ENCODE assay signal across 12 cellular contexts in genomic region chr6:44059359-44060342, GRCh38.
A peak's percentile ranks its signal among the peaks of the same experiment; 100 is the strongest.
DNase-seq lines count a peak whose midpoint lies in the region; ATAC-seq and TF ChIP-seq lines count a peak whose summit lies in the region.
"Had no signal": no experiment of that assay in that cellular context is flagged by ENCODE, and none has a peak within 500 bp of the region (broad histone marks: within the 10 kb centered on the region; RNA-seq: fewer than 3 reads in every experiment).

No MANE protein-coding gene starts in this region.

- no peaks in the 10 kb centered on the region for H3K27me3 Mint-ChIP-seq in natural killer cell treated with Interleukin-12 subunit alpha and Interleukin-12 subunit beta and Interleukin-15 and Interleukin-18, amount 100 ng/mL, for 72 hours

- TF ChIP-seq CTCF in Panc1 (IDR thresholded peaks at IDR 0.05) (no peak), fibroblast of the aortic adventitia (IDR thresholded peaks at IDR 0.05; ENCODE audit: insufficient read depth, low read length) (no peak)

- in situ Hi-C loops in ACHN (cut with HindIII; ENCODE audit: low pct_ligation_motif_present, low pct_unique_long_range_greater_than_20kb, low sequenced_read_pairs) = no loop called here
- in situ Hi-C loops in Panc1 (cut with HindIII; ENCODE audit: low pct_unique_long_range_greater_than_20kb, low sequenced_read_pairs) = no loop called here

- intact Hi-C loops in Panc1 (cut with micrococcal nuclease; ENCODE audit: unreplicated experiment) = no loop called here

- no peaks in the 10 kb centered on the region for H3K36me3 Mint-ChIP-seq in natural killer cell treated with Interleukin-12 subunit alpha and Interleukin-12 subunit beta and Interleukin-15 and Interleukin-18, amount 100 ng/mL, for 72 hours

- H3K9me3 ChIP-seq in Panc1 (ENCODE audit: control insufficient read depth, insufficient read depth, low read depth, low read length) = peaks cover 7% of the 10 kb centered on the region; the same call in 1 of the 2 replicates
- H3K9me3 ChIP-seq: testis had no signal

- H3K27ac ChIP-seq in Panc1 (ENCODE audit: low read length) = peak overlapping the region; percentile 83

- no peak for ATAC-seq in Panc1
- ATAC-seq in natural killer cell treated with Interleukin-12 subunit alpha and Interleukin-12 subunit beta and Interleukin-15 and Interleukin-18, amount 100 ng/mL, for 72 hours = peak in 1 of 2 donors; percentile 3
- ATAC-seq in GM21737 (IDR thresholded peaks at IDR 0.05; ENCODE audit: unreplicated experiment) = no peak

- H3K4me3 Mint-ChIP-seq in natural killer cell treated with Interleukin-12 subunit alpha and Interleukin-12 subunit beta and Interleukin-15 and Interleukin-18, amount 100 ng/mL, for 72 hours = peak overlapping the region; percentile 55
- H3K4me3 Mint-ChIP-seq: activated naive CD4-positive, alpha-beta T cell treated with anti-CD3 and anti-CD28 coated beads for 36 hours had no signal

- no peaks in the 10 kb centered on the region for H3K36me3 ChIP-seq in Panc1 (ENCODE audit: control insufficient read depth, insufficient read depth, low read length)

- CTCF ChIA-PET in Panc1 (lab: Charles Lee) = no interaction called here

- no peaks in the 10 kb centered on the region for H3K9me3 Mint-ChIP-seq in natural killer cell treated with Interleukin-12 subunit alpha and Interleukin-12 subunit beta and Interleukin-15 and Interleukin-18, amount 100 ng/mL, for 72 hours

- no TSS peak for BruUV-seq in Panc1 (replicated peaks; lab: Mats Ljungman, UMichigan)

- peaks cover 22 to 31% of the 10 kb centered on the region in 2 donors for H3K4me1 Mint-ChIP-seq in natural killer cell treated with Interleukin-12 subunit alpha and Interleukin-12 subunit beta and Interleukin-15 and Interleukin-18, amount 100 ng/mL, for 72 hours (ENCODE audit: low read depth in 2 of 2)

- H3K27ac Mint-ChIP-seq in natural killer cell treated with Interleukin-12 subunit alpha and Interleukin-12 subunit beta and Interleukin-15 and Interleukin-18, amount 100 ng/mL, for 72 hours = peak overlapping the region; percentile 7 to 93
- H3K27ac Mint-ChIP-seq: activated naive CD4-positive, alpha-beta T cell treated with anti-CD3 and anti-CD28 coated beads for 36 hours had no signal

- POLR2A ChIA-PET in Panc1 (lab: Charles Lee) = no interaction called here

- H3K4me1 ChIP-seq in Panc1 (ENCODE audit: control insufficient read depth, insufficient read depth, low read length) = peaks cover 30% of the 10 kb centered on the region

- no peaks in the 10 kb centered on the region for H3K27me3 ChIP-seq in Panc1 (ENCODE audit: control insufficient read depth, insufficient read depth, low read length)
- H3K27me3 ChIP-seq: testis had no signal

- no peak overlapping the region for H3K4me3 ChIP-seq in Panc1 (ENCODE audit: low read depth in 2 of 2, low read length in 2 of 2)
- no peak overlapping the region for H3K4me3 ChIP-seq in fibroblast of the aortic adventitia (ENCODE audit: low read depth, low read length)
- H3K4me3 ChIP-seq: testis had no signal

- peak; percentile 76 for DNase-seq in ACHN
- no peak for DNase-seq in Panc1 (ENCODE audit: low read depth, low spot score)
- peak; percentile 93 for DNase-seq in fibroblast of the aortic adventitia (ENCODE audit: low read depth)
- DNase-seq in natural killer cell treated with Interleukin-12 subunit alpha and Interleukin-12 subunit beta and Interleukin-15 and Interleukin-18, amount 100 ng/mL, for 72 hours (ENCODE audit: low spot score) = no peak
- DNase-seq in AG08396 (ENCODE audit: low spot score) = no peak
- no peak for DNase-seq in stimulated activated CD4-positive, alpha-beta T cell treated with anti-CD3 and anti-CD28 coated beads, Interleukin-1b, Interleukin-23, amount 100 ng/mL, for 48 hours
- DNase-seq in T-helper 2 cell = no peak
- DNase-seq: activated naive CD4-positive, alpha-beta T cell treated with anti-CD3 and anti-CD28 coated beads for 36 hours; AML-193; NCI-H2171 treated with DMSO at 0.1 percent for 48 hours had no signal

Comparison
In these comparisons a context has a peak if more than half of its experiments do, and no peak if none do; other contexts are left out.
1. DNase-seq: peak in ACHN (single experiment) and fibroblast of the aortic adventitia (single experiment); none in Panc1 (single experiment), natural killer cell treated with Interleukin-12 subunit alpha and Interleukin-12 subunit beta and Interleukin-15 and Interleukin-18, amount 100 ng/mL, for 72 hours (single experiment), AG08396 (single experiment), stimulated activated CD4-positive, alpha-beta T cell treated with anti-CD3 and anti-CD28 coated beads, Interleukin-1b, Interleukin-23, amount 100 ng/mL, for 48 hours (single experiment) and T-helper 2 cell (0 of 5).